ENCODE assay signal across 14 cellular contexts in genomic region chr6:24859132-24859531, GRCh38.
DNase-seq lines count a peak whose midpoint lies in the region; ATAC-seq and TF ChIP-seq lines count a peak whose summit lies in the region.
"Had no signal": no experiment of that assay in that cellular context is flagged by ENCODE, and none has a peak within 500 bp of the region (broad histone marks: within the 10 kb centered on the region; RNA-seq: fewer than 3 reads in every experiment).

No MANE protein-coding gene starts in this region.

- H3K36me3 Mint-ChIP-seq in activated naive CD4-positive, alpha-beta T cell treated with anti-CD3 and anti-CD28 coated beads, Interleukin-2, amount 10 ng/mL, durations not matched to agents 7 days and 5 days = peaks cover 87% of the 10 kb centered on the region
- peaks cover 46% of the 10 kb centered on the region for H3K36me3 Mint-ChIP-seq in stimulated activated memory B cell treated with anti-CD40 and anti-IgM and Interleukin-4, amounts not matched to agents 10 μg/mL and 1 μg/mL and 100 μg/mL, for 72 hours
- H3K36me3 Mint-ChIP-seq: type B pancreatic cell had no signal

- H3K9me3 ChIP-seq in RWPE2 (ENCODE audit: severe bottlenecking) = no peaks in the 10 kb centered on the region
- H3K9me3 ChIP-seq: esophagus muscularis mucosa had no signal

- no peaks in the 10 kb centered on the region for H3K27me3 Mint-ChIP-seq in activated naive CD4-positive, alpha-beta T cell treated with anti-CD3 and anti-CD28 coated beads, Interleukin-2, amount 10 ng/mL, durations not matched to agents 7 days and 5 days
- H3K27me3 Mint-ChIP-seq in stimulated activated memory B cell treated with anti-CD40 and anti-IgM and Interleukin-4, amounts not matched to agents 10 μg/mL and 1 μg/mL and 100 μg/mL, for 72 hours = no peaks in the 10 kb centered on the region
- H3K27me3 Mint-ChIP-seq: type B pancreatic cell had no signal

- peak overlapping the region; percentile 97 for H3K27ac Mint-ChIP-seq in activated naive CD4-positive, alpha-beta T cell treated with anti-CD3 and anti-CD28 coated beads, Interleukin-2, amount 10 ng/mL, durations not matched to agents 7 days and 5 days
- H3K27ac Mint-ChIP-seq in stimulated activated memory B cell treated with anti-CD40 and anti-IgM and Interleukin-4, amounts not matched to agents 10 μg/mL and 1 μg/mL and 100 μg/mL, for 72 hours = peak overlapping the region; percentile 86
- H3K27ac Mint-ChIP-seq: type B pancreatic cell had no signal

- peaks cover 30% of the 10 kb centered on the region for H3K4me1 ChIP-seq in RWPE2 (ENCODE audit: insufficient read depth, poor library complexity, severe bottlenecking)

- ATAC-seq in RWPE2 (ENCODE audit: low read depth) (no peak), HG03139 (IDR thresholded peaks at IDR 0.05; ENCODE audit: unreplicated experiment) (no peak)
- no peak for ATAC-seq in stimulated activated memory B cell treated with anti-CD40 and anti-IgM and Interleukin-4, amounts not matched to agents 10 μg/mL and 1 μg/mL and 100 μg/mL, for 72 hours
- ATAC-seq: Panc1 had no signal

- no peaks in the 10 kb centered on the region for H3K9me3 Mint-ChIP-seq in activated naive CD4-positive, alpha-beta T cell treated with anti-CD3 and anti-CD28 coated beads, Interleukin-2, amount 10 ng/mL, durations not matched to agents 7 days and 5 days
- no peaks in the 10 kb centered on the region for H3K9me3 Mint-ChIP-seq in stimulated activated memory B cell treated with anti-CD40 and anti-IgM and Interleukin-4, amounts not matched to agents 10 μg/mL and 1 μg/mL and 100 μg/mL, for 72 hours
- H3K9me3 Mint-ChIP-seq: type B pancreatic cell had no signal

- peak overlapping the region; percentile 59 for H3K27ac ChIP-seq in RWPE2 (ENCODE audit: poor library complexity, severe bottlenecking)
- peak overlapping the region; percentile 71 for H3K27ac ChIP-seq in caudate nucleus (ENCODE audit: low read depth, low read length)
- H3K27ac ChIP-seq: esophagus muscularis mucosa had no signal

- CTCF ChIA-PET in activated naive CD4-positive, alpha-beta T cell treated with anti-CD3 and anti-CD28 coated beads, Interleukin-2, amount 10 ng/mL, durations not matched to agents 7 days and 5 days (lab: Charles Lee) = interaction anchor here (1.5 to 7.4 kb wide), 5 partner anchors 51 to 167 kb away, joined by 4 to 139 read pairs (median 63); partner anchors contain the start of gene RIPOR2

- no peak overlapping the region for H3K4me3 ChIP-seq in RWPE2 (ENCODE audit: severe bottlenecking)
- H3K4me3 ChIP-seq: esophagus muscularis mucosa had no signal

- DNase-seq in activated naive CD4-positive, alpha-beta T cell treated with anti-CD3 and anti-CD28 coated beads, Interleukin-2, amount 10 ng/mL, durations not matched to agents 7 days and 5 days = no peak
- no peak for DNase-seq in activated naive CD4-positive, alpha-beta T cell treated with Interleukin-2 at 50 U/mL for 16 hours
- DNase-seq in RWPE2 (ENCODE audit: low spot score) (no peak), caudate nucleus (lab: John Stamatoyannopoulos, UW) (peak in 22 of 61 donors; percentile 6 to 72 (median 26)), KG1 (lab: John Stamatoyannopoulos, UW) (no peak), foreskin melanocyte (no peak)
- DNase-seq: cortex of kidney, NCI-H1092 treated with DMSO at 0.1 percent for 48 hours, NCI-H345 had no signal

- TF ChIP-seq CTCF in RWPE2 (IDR thresholded peaks at IDR 0.05; ENCODE audit: poor library complexity, severe bottlenecking) = no peak

- no peaks in the 10 kb centered on the region for H3K36me3 ChIP-seq in RWPE2 (ENCODE audit: low read depth)

- peak overlapping the region; percentile 49 for H3K4me3 Mint-ChIP-seq in activated naive CD4-positive, alpha-beta T cell treated with anti-CD3 and anti-CD28 coated beads, Interleukin-2, amount 10 ng/mL, durations not matched to agents 7 days and 5 days
- no peak overlapping the region for H3K4me3 Mint-ChIP-seq in stimulated activated memory B cell treated with anti-CD40 and anti-IgM and Interleukin-4, amounts not matched to agents 10 μg/mL and 1 μg/mL and 100 μg/mL, for 72 hours
- H3K4me3 Mint-ChIP-seq: type B pancreatic cell had no signal

- peaks cover 86% of the 10 kb centered on the region for H3K4me1 Mint-ChIP-seq in activated naive CD4-positive, alpha-beta T cell treated with anti-CD3 and anti-CD28 coated beads, Interleukin-2, amount 10 ng/mL, durations not matched to agents 7 days and 5 days
- H3K4me1 Mint-ChIP-seq in stimulated activated memory B cell treated with anti-CD40 and anti-IgM and Interleukin-4, amounts not matched to agents 10 μg/mL and 1 μg/mL and 100 μg/mL, for 72 hours = peaks cover 85% of the 10 kb centered on the region

- no peaks in the 10 kb centered on the region for H3K27me3 ChIP-seq in RWPE2 (ENCODE audit: insufficient read depth, poor library complexity, severe bottlenecking)
- H3K27me3 ChIP-seq: esophagus muscularis mucosa had no signal
